In genomic region chr20:309306-309840, GRCh38 we compare ENCODE assay signal across 8 cellular contexts. TPM values are rescaled to one million over a fixed set of nuclear protein-coding genes. Genes with fewer than 3 reads are reported as not detected.
DNase-seq lines count a peak whose midpoint lies in the region; ATAC-seq, FAIRE-seq and TF ChIP-seq lines count a peak whose summit lies in the region.

No MANE protein-coding gene starts in this region.

- in situ Hi-C loops in GM12878 (cut with MboI) = no loop called here

- no peaks in the 10 kb centered on the region for H3K36me3 ChIP-seq in GM12878 (ENCODE audit: control insufficient read depth in 2 of 2, insufficient read depth in 2 of 2, low read length in 1 of 2)
- no peaks in the 10 kb centered on the region for H3K36me3 ChIP-seq in mesenchymal stem cell (ENCODE audit: control insufficient read depth in 1 of 2, insufficient read depth in 2 of 2, low read depth in 1 of 2, low read length in 2 of 2)
- H3K36me3 ChIP-seq in aorta (ENCODE audit: control insufficient read depth in 1 of 2, insufficient read depth in 2 of 2, low read length in 1 of 2) = no peaks in the 10 kb centered on the region

- H2BK120ac ChIP-seq in mesenchymal stem cell (ENCODE audit: low read depth, low read length) = peak overlapping the region; percentile 89

- H3K79me2 ChIP-seq in GM12878 (ENCODE audit: control insufficient read depth, insufficient read depth, low read length) = no peaks in the 10 kb centered on the region

- H4K8ac ChIP-seq in mesenchymal stem cell (ENCODE audit: low read length) = peak overlapping the region; percentile 81

- no peaks in the 10 kb centered on the region for H3K36me3 Mint-ChIP-seq in natural killer cell
- H3K36me3 Mint-ChIP-seq in natural killer cell treated with Interleukin-12 subunit alpha and Interleukin-12 subunit beta and Interleukin-15 and Interleukin-18, amount 100 ng/mL, for 72 hours = no peaks in the 10 kb centered on the region

- no peaks in the 10 kb centered on the region for H4K20me1 ChIP-seq in GM12878 (ENCODE audit: control insufficient read depth, insufficient read depth)

- FAIRE-seq in GM12878 (lab: Jason Lieb, UNC) = no peak

- peak overlapping the region; percentile 90 for H4K91ac ChIP-seq in mesenchymal stem cell (ENCODE audit: low read length)

- H3K14ac ChIP-seq in mesenchymal stem cell (ENCODE audit: low read length in 2 of 2) = peak overlapping the region; percentile 39 to 55

- no peaks in the 10 kb centered on the region for H3K9me3 Mint-ChIP-seq in natural killer cell
- H3K9me3 Mint-ChIP-seq in natural killer cell treated with Interleukin-12 subunit alpha and Interleukin-12 subunit beta and Interleukin-15 and Interleukin-18, amount 100 ng/mL, for 72 hours = no peaks in the 10 kb centered on the region

- TF ChIP-seq EP300 in GM12878 (IDR thresholded peaks at IDR 0.05; ENCODE audit: borderline replicate concordance in 1 of 2, control insufficient read depth in 1 of 2, low read depth in 2 of 2, low read length in 2 of 2) = no peak

- no TSS peak for BruUV-seq in GM12878 (replicated peaks; lab: Mats Ljungman, UMichigan)

- TF ChIP-seq CTCF in natural killer cell (IDR thresholded peaks at IDR 0.05) (no peak), GM12878 (IDR thresholded peaks at IDR 0.05 in 2 of 3, conservative IDR thresholded peaks at IDR 0.05 in 1 of 3; ENCODE audit: control insufficient read depth in 2 of 3, extremely low read depth in 1 of 3, insufficient read depth in 1 of 3, low read depth in 3 of 3, low read length in 3 of 3) (0 out of 6 replicates have a peak, but pooled peaks of 1 of the 3 experiments have one; percentile 3)

- H2BK12ac ChIP-seq in mesenchymal stem cell (ENCODE audit: low read length in 2 of 2) = peak overlapping the region; percentile 51 to 90

- no peak overlapping the region for H2BK5ac ChIP-seq in mesenchymal stem cell (ENCODE audit: low read depth, low read length, poor library complexity, severe bottlenecking)

- TF ChIP-seq POLR2A in GM12878 (IDR thresholded peaks at IDR 0.05; ENCODE audit: low read depth, low read length) = no peak

- peaks cover 16 to 20% of the 10 kb centered on the region in 2 donors for H3K4me1 Mint-ChIP-seq in natural killer cell
- H3K4me1 Mint-ChIP-seq in natural killer cell treated with Interleukin-12 subunit alpha and Interleukin-12 subunit beta and Interleukin-15 and Interleukin-18, amount 100 ng/mL, for 72 hours (ENCODE audit: low read depth in 2 of 2) = peaks cover 12 to 15% of the 10 kb centered on the region in 2 donors

- SMC1A ChIA-PET in GM12878 (lab: Charles Lee; ENCODE audit: uncharacterized antibody, unreplicated experiment) = interaction anchor here (1.0 to 1.6 kb wide), 4 partner anchors 10 to 21 kb away, joined by 3 to 6 read pairs (median 5); no protein-coding TSS in a partner anchor

- CTCF ChIA-PET in GM12878 (lab: Yijun Ruan, JAX) = interaction anchor here (0.6 to 2.3 kb wide), 6 partner anchors 9 to 235 kb away, joined by 3 to 12 read pairs (median 4); partner anchors contain the start of gene CSNK2A1

- intact Hi-C loops in natural killer cell (cut with micrococcal nuclease) (no loop called here), GM12878 (cut with micrococcal nuclease; ENCODE audit: unreplicated experiment) (no loop called here), aorta (cut with DNase I) (no loop called here)

- H3K4me3 ChIP-seq in GM12878 = no peak overlapping the region
- peak overlapping the region; percentile 47 to 78 for H3K4me3 ChIP-seq in mesenchymal stem cell (ENCODE audit: insufficient read depth in 1 of 2, low read depth in 1 of 2, low read length in 2 of 2)
- no peak overlapping the region for H3K4me3 ChIP-seq in aorta (ENCODE audit: low read length in 2 of 2)

- peak overlapping the region; percentile 48 to 96 for H3K4ac ChIP-seq in mesenchymal stem cell (ENCODE audit: low read depth in 1 of 2, low read length in 2 of 2)

- H3K4me2 ChIP-seq in GM12878 (ENCODE audit: control insufficient read depth, insufficient read depth) (no peak overlapping the region), mesenchymal stem cell (ENCODE audit: low read length, poor library complexity, severe bottlenecking) (peak overlapping the region; percentile 89)

- H3K27ac Mint-ChIP-seq in natural killer cell = peak overlapping the region in 1 of 2 donors; percentile 90
- no peak overlapping the region for H3K27ac Mint-ChIP-seq in natural killer cell treated with Interleukin-12 subunit alpha and Interleukin-12 subunit beta and Interleukin-15 and Interleukin-18, amount 100 ng/mL, for 72 hours

- RAD21 ChIA-PET in GM12878 (lab: Charles Lee; ENCODE audit: unreplicated experiment) = interaction anchor here (2.5 to 2.7 kb wide), 2 partner anchors 11 to 43 kb away, joined by 10 to 12 read pairs; partner anchors contain the start of gene ZCCHC3

- peak overlapping the region; percentile 42 for H3K4me3 Mint-ChIP-seq in natural killer cell
- no peak overlapping the region for H3K4me3 Mint-ChIP-seq in natural killer cell treated with Interleukin-12 subunit alpha and Interleukin-12 subunit beta and Interleukin-15 and Interleukin-18, amount 100 ng/mL, for 72 hours

- no peak overlapping the region for H2AK5ac ChIP-seq in mesenchymal stem cell (ENCODE audit: low read length, severe bottlenecking)

- H3K27ac ChIP-seq in GM12878 (ENCODE audit: control insufficient read depth, insufficient read depth) (no peak overlapping the region), mesenchymal stem cell (ENCODE audit: low read length, poor library complexity, severe bottlenecking) (peak overlapping the region; percentile 91), aorta (ENCODE audit: low read depth in 1 of 2, low read length in 2 of 2) (peak overlapping the region in 1 of 2 donors; percentile 73)

- H3K4me1 ChIP-seq in GM12878 (ENCODE audit: control insufficient read depth, insufficient read depth, low read length) (peaks cover 4% of the 10 kb centered on the region; the same call in 1 of the 2 replicates), mesenchymal stem cell (ENCODE audit: control insufficient read depth, insufficient read depth, low read depth, low read length) (peaks cover 5% of the 10 kb centered on the region), aorta (ENCODE audit: control insufficient read depth in 1 of 2, insufficient read depth in 2 of 2, low read length in 2 of 2) (no peaks in the 10 kb centered on the region)

- H3K27me3 Mint-ChIP-seq in natural killer cell (ENCODE audit: low read depth in 2 of 2) = peaks cover 0 to 2% of the 10 kb centered on the region in 2 donors
- H3K27me3 Mint-ChIP-seq in natural killer cell treated with Interleukin-12 subunit alpha and Interleukin-12 subunit beta and Interleukin-15 and Interleukin-18, amount 100 ng/mL, for 72 hours = peaks cover 0 to 3% of the 10 kb centered on the region in 2 donors

- H3K18ac ChIP-seq in mesenchymal stem cell (ENCODE audit: low read depth in 1 of 2, low read length in 2 of 2) = peak overlapping the region; percentile 86 to 92

- H3K27me3 ChIP-seq in GM12878 (replicated peaks in 1 of 2; ENCODE audit: control insufficient read depth in 2 of 2, insufficient read depth in 2 of 2, low read length in 1 of 2) (no peaks in the 10 kb centered on the region), mesenchymal stem cell (ENCODE audit: control insufficient read depth in 1 of 2, insufficient read depth in 1 of 2, low read length in 2 of 2) (no peaks in the 10 kb centered on the region), aorta (ENCODE audit: control insufficient read depth in 1 of 2, insufficient read depth in 2 of 2, low read length in 1 of 2) (no peaks in the 10 kb centered on the region)

- H2AFZ ChIP-seq in GM12878 (ENCODE audit: control insufficient read depth, low read depth, low read length) = peak overlapping the region; percentile 88
- peak overlapping the region; percentile 43 for H2AFZ ChIP-seq in mesenchymal stem cell (ENCODE audit: low read depth, low read length)

- no peak for ATAC-seq in natural killer cell
- no peak for ATAC-seq in natural killer cell treated with Interleukin-12 subunit alpha and Interleukin-12 subunit beta and Interleukin-15 and Interleukin-18, amount 100 ng/mL, for 72 hours
- no peak for ATAC-seq in GM12878
- ATAC-seq in aorta (ENCODE audit: low FRiP score) = peak; percentile 31
- ATAC-seq in HG02885 (IDR thresholded peaks at IDR 0.05; ENCODE audit: poor library complexity, unreplicated experiment) = no peak

- 44% methylated on average over 6 of the region's 6 CpGs for WGBS in GM12878 (ENCODE audit: insufficient coverage, insufficient replicate concordance, low lambda C conversion rate, missing lambda C conversion rate)
- 0% methylated on average over 6 of the region's 6 CpGs for WGBS in mesenchymal stem cell
- WGBS in aorta, 2 donors = 1 to 4% methylated on average over 6 of the region's 6 CpGs

- H3K23ac ChIP-seq in mesenchymal stem cell (ENCODE audit: low read length in 2 of 2) = peak overlapping the region in 1 of 2 experiments; percentile 95

- no peaks in the 10 kb centered on the region for H3K79me1 ChIP-seq in mesenchymal stem cell (replicated peaks; ENCODE audit: low read length, poor library complexity, severe bottlenecking)

- no peaks in the 10 kb centered on the region for H3K9me3 ChIP-seq in GM12878 (replicated peaks; ENCODE audit: control insufficient read depth, insufficient read depth, low read length)
- no peaks in the 10 kb centered on the region for H3K9me3 ChIP-seq in mesenchymal stem cell (ENCODE audit: control insufficient read depth, low read length)
- H3K9me3 ChIP-seq in aorta (ENCODE audit: control insufficient read depth, low read length) = no peaks in the 10 kb centered on the region

- H3K9ac ChIP-seq in GM12878 (ENCODE audit: control insufficient read depth, insufficient read depth, low read length) = no peak overlapping the region
- H3K9ac ChIP-seq in mesenchymal stem cell (ENCODE audit: low read length) = peak overlapping the region; percentile 96

- TF ChIP-seq RAD21 in GM12878 (IDR thresholded peaks at IDR 0.05; ENCODE audit: insufficient read depth, low read depth, low read length) = no peak

- H2BK15ac ChIP-seq in mesenchymal stem cell (ENCODE audit: low read depth, poor library complexity, severe bottlenecking) = peak overlapping the region; percentile 12

- POLR2A ChIA-PET in GM12878 (lab: Charles Lee) = interaction anchor here (0.7 to 2.5 kb wide), 2 partner anchors 15 to 57 kb away, joined by 3 to 11 read pairs; partner anchors contain the start of gene SOX12

- DNase-seq in natural killer cell = no peak
- DNase-seq in natural killer cell treated with Interleukin-12 subunit alpha and Interleukin-12 subunit beta and Interleukin-15 and Interleukin-18, amount 100 ng/mL, for 72 hours (ENCODE audit: low spot score) = no peak
- DNase-seq in GM12878 (ENCODE audit: low read depth, low spot score) = no peak
- no peak for DNase-seq in mesenchymal stem cell
- no peak for DNase-seq in aorta
- no peak for DNase-seq in central memory CD4-positive, alpha-beta T cell
- no peak for DNase-seq in D341Med (ENCODE audit: low spot score)

RNA-seq across cellular contexts. Expression of gene ZCCHC3, which starts 12.0 kb away (rescaled TPM):
- total RNA-seq in natural killer cell (10 to 100 TPM; 19.2 to 24.0 (median 20.6) TPM), GM12878 (2014; rRNA removed) (36.1 TPM in 2 replicates), GM12878 (2014; rRNA removed; fragmentation: Illumina TruSeq; extraction: Trizol) (13.8 and 15.3 TPM in 2 replicates), GM12878 (2021) (31.9 and 32.8 TPM in 2 replicates), aorta (10 to 100 TPM; 12.9 to 13.7 TPM)
- total RNA-seq in natural killer cell treated with Interleukin-12 subunit alpha and Interleukin-12 subunit beta and Interleukin-15 and Interleukin-18, amount 100 ng/mL, for 72 hours = 10 to 100 TPM; 18.7 to 20.6 TPM
- total RNA-seq in GM12878 (2013; cell fraction: nucleolus; rRNA removed) = 6.2 and 7.2 TPM in 2 replicates
- polyA plus RNA-seq in GM12878 (2011; ENCODE audit: low read depth) = 9.0 TPM
- polyA plus RNA-seq in GM12878 (2011; rRNA removed) (31.3 and 33.1 TPM in 2 replicates), GM12878 (2014; fragmentation: Illumina TruSeq; extraction: Trizol) (20.2 and 21.9 TPM in 2 replicates), GM12878 (2014; fragmentation: Nextera tagmentation; extraction: Ambion mirVana) (10 to 100 TPM in 1 of 2 experiments, 1 to 10 TPM in 1; 5.3 to 10.8 TPM), GM12878 (2014; rRNA removed) (32.1 and 33.5 TPM in 2 replicates), GM12878 (2016; fragmentation: Nextera tagmentation; extraction: Ambion mirVana) (10 to 100 TPM in 1 of 2 experiments, 1 to 10 TPM in 1; 7.7 to 14.1 TPM), aorta (1 to 10 TPM; 7.7 to 9.3 TPM)
- 26.4 and 31.8 TPM in 2 replicates for polyA plus RNA-seq in GM12878 (2011; cell fraction: cytosol; rRNA removed)
- polyA plus RNA-seq in GM12878 (2011; cell fraction: nucleus; rRNA removed) = 25.3 and 26.7 TPM in 2 replicates
- 16.8 and 18.4 TPM in 2 replicates for polyA plus RNA-seq in GM12878 (2012)
- 13.9 and 21.8 TPM in 2 replicates for polyA minus RNA-seq in GM12878 (2011; rRNA and poly(A)+ RNA removed)
- polyA minus RNA-seq in GM12878 (2011; cell fraction: cytosol; rRNA and poly(A)+ RNA removed) = 12.0 and 12.3 TPM in 2 replicates
- 9.3 and 13.9 TPM in 2 replicates for polyA minus RNA-seq in GM12878 (2011; cell fraction: nucleus; rRNA and poly(A)+ RNA removed)
- 21.9 TPM for polyA plus RNA-seq in mesenchymal stem cell (2013, experiment 1 of 2)
- polyA plus RNA-seq in mesenchymal stem cell (2013, experiment 2 of 2) = 21.3 TPM

RNA-seq across cellular contexts. Expression of gene SOX12, which starts 16.0 kb away (rescaled TPM):
- total RNA-seq in natural killer cell = 1 to 10 TPM; 2.3 to 4.6 (median 2.9) TPM
- total RNA-seq in natural killer cell treated with Interleukin-12 subunit alpha and Interleukin-12 subunit beta and Interleukin-15 and Interleukin-18, amount 100 ng/mL, for 72 hours = 1 to 10 TPM in 1 of 2 donors, under 1 TPM in 1; 0.36 to 1.5 TPM
- total RNA-seq in GM12878 (2013; cell fraction: nucleolus; rRNA removed) = 4.6 and 5.9 TPM in 2 replicates
- total RNA-seq in GM12878 (2014; rRNA removed) = 2.8 and 3.3 TPM in 2 replicates
- total RNA-seq in GM12878 (2014; rRNA removed; fragmentation: Illumina TruSeq; extraction: Trizol) = 0.92 and 1.1 TPM in 2 replicates
- 17.9 TPM in 2 replicates for total RNA-seq in GM12878 (2021)
- 1.5 TPM for polyA plus RNA-seq in GM12878 (2011; ENCODE audit: low read depth)
- 1.1 and 1.7 TPM in 2 replicates for polyA plus RNA-seq in GM12878 (2011; rRNA removed)
- 1.9 and 2.3 TPM in 2 replicates for polyA plus RNA-seq in GM12878 (2011; cell fraction: cytosol; rRNA removed)
- 6.6 and 7.6 TPM in 2 replicates for polyA plus RNA-seq in GM12878 (2011; cell fraction: nucleus; rRNA removed)
- 5.9 and 6.2 TPM in 2 replicates for polyA plus RNA-seq in GM12878 (2012)
- polyA plus RNA-seq in GM12878 (2014; fragmentation: Illumina TruSeq; extraction: Trizol) = 1.5 and 3.2 TPM in 2 replicates
- polyA plus RNA-seq in GM12878 (2014; fragmentation: Nextera tagmentation; extraction: Ambion mirVana) = under 1 TPM; 0.50 to 0.71 TPM
- 5.0 and 7.5 TPM in 2 replicates for polyA plus RNA-seq in GM12878 (2014; rRNA removed)
- polyA plus RNA-seq in GM12878 (2016; fragmentation: Nextera tagmentation; extraction: Ambion mirVana) = 1 to 10 TPM in 1 of 2 experiments, under 1 TPM in 1; 0.88 to 1.0 TPM
- 0.95 and 1.9 TPM in 2 replicates for polyA minus RNA-seq in GM12878 (2011; rRNA and poly(A)+ RNA removed)
- polyA minus RNA-seq in GM12878 (2011; cell fraction: cytosol; rRNA and poly(A)+ RNA removed) = 2.4 and 2.6 TPM in 2 replicates
- 1.9 and 3.3 TPM in 2 replicates for polyA minus RNA-seq in GM12878 (2011; cell fraction: nucleus; rRNA and poly(A)+ RNA removed)
- polyA plus RNA-seq in mesenchymal stem cell (2013, experiment 1 of 2) = 30.8 TPM
- 29.9 TPM for polyA plus RNA-seq in mesenchymal stem cell (2013, experiment 2 of 2)
- 10 to 100 TPM in 1 of 2 donors, 1 to 10 TPM in 1; 6.1 to 12.5 TPM for total RNA-seq in aorta
- polyA plus RNA-seq in aorta = 1 to 10 TPM; 1.5 to 4.2 TPM

RNA-seq across cellular contexts. Expression of gene C20orf96, which starts 18.8 kb away (rescaled TPM):
- total RNA-seq in natural killer cell (1 to 10 TPM; 3.8 to 4.3 (median 4.1) TPM), GM12878 (2014; rRNA removed) (1.0 and 1.4 TPM in 2 replicates), GM12878 (2014; rRNA removed; fragmentation: Illumina TruSeq; extraction: Trizol) (1.4 and 1.8 TPM in 2 replicates), GM12878 (2021) (7.4 and 8.4 TPM in 2 replicates), aorta (10 to 100 TPM in 1 of 2 donors, 1 to 10 TPM in 1; 4.6 to 11.1 TPM)
- 1 to 10 TPM; 2.0 to 6.2 TPM for total RNA-seq in natural killer cell treated with Interleukin-12 subunit alpha and Interleukin-12 subunit beta and Interleukin-15 and Interleukin-18, amount 100 ng/mL, for 72 hours
- 6.7 and 9.2 TPM in 2 replicates for total RNA-seq in GM12878 (2013; cell fraction: nucleolus; rRNA removed)
- polyA plus RNA-seq in GM12878 (2011; ENCODE audit: low read depth) = 4.5 TPM
- polyA plus RNA-seq in GM12878 (2011; rRNA removed) (3.2 and 4.3 TPM in 2 replicates), GM12878 (2014; fragmentation: Illumina TruSeq; extraction: Trizol) (5.5 and 8.0 TPM in 2 replicates), GM12878 (2014; fragmentation: Nextera tagmentation; extraction: Ambion mirVana) (1 to 10 TPM; 2.3 to 2.4 TPM), GM12878 (2014; rRNA removed) (8.6 and 9.0 TPM in 2 replicates), GM12878 (2016; fragmentation: Nextera tagmentation; extraction: Ambion mirVana) (1 to 10 TPM; 7.5 to 7.9 TPM), aorta (1 to 10 TPM; 5.3 to 5.6 TPM)
- 2.7 and 3.7 TPM in 2 replicates for polyA plus RNA-seq in GM12878 (2011; cell fraction: cytosol; rRNA removed)
- polyA plus RNA-seq in GM12878 (2011; cell fraction: nucleus; rRNA removed) = 4.7 and 6.5 TPM in 2 replicates
- polyA plus RNA-seq in GM12878 (2012) = 5.0 and 6.3 TPM in 2 replicates
- 1.7 and 1.8 TPM in 2 replicates for polyA minus RNA-seq in GM12878 (2011; rRNA and poly(A)+ RNA removed)
- polyA minus RNA-seq in GM12878 (2011; cell fraction: cytosol; rRNA and poly(A)+ RNA removed) = 1.2 TPM in 1 of 2 replicates, not detected in the other
- 1.5 and 1.7 TPM in 2 replicates for polyA minus RNA-seq in GM12878 (2011; cell fraction: nucleus; rRNA and poly(A)+ RNA removed)
- 15.2 TPM for polyA plus RNA-seq in mesenchymal stem cell (2013, experiment 1 of 2)
- polyA plus RNA-seq in mesenchymal stem cell (2013, experiment 2 of 2) = 14.8 TPM

RNA-seq across cellular contexts. Expression of gene NRSN2, which starts 37.5 kb away (rescaled TPM):
- 1 to 10 TPM; 6.6 to 9.3 (median 8.4) TPM for total RNA-seq in natural killer cell
- 1 to 10 TPM; 3.6 to 5.5 TPM for total RNA-seq in natural killer cell treated with Interleukin-12 subunit alpha and Interleukin-12 subunit beta and Interleukin-15 and Interleukin-18, amount 100 ng/mL, for 72 hours
- 6.5 and 14.6 TPM in 2 replicates for total RNA-seq in GM12878 (2013; cell fraction: nucleolus; rRNA removed)
- 9.1 and 10.5 TPM in 2 replicates for total RNA-seq in GM12878 (2014; rRNA removed)
- 6.9 and 8.9 TPM in 2 replicates for total RNA-seq in GM12878 (2014; rRNA removed; fragmentation: Illumina TruSeq; extraction: Trizol)
- 21.9 and 24.7 TPM in 2 replicates for total RNA-seq in GM12878 (2021)
- polyA plus RNA-seq in GM12878 (2011; ENCODE audit: low read depth) = 8.1 TPM
- polyA plus RNA-seq in GM12878 (2011; rRNA removed) = 3.7 and 8.0 TPM in 2 replicates
- 23.6 and 25.3 TPM in 2 replicates for polyA plus RNA-seq in GM12878 (2011; cell fraction: cytosol; rRNA removed)
- 11.4 and 15.6 TPM in 2 replicates for polyA plus RNA-seq in GM12878 (2011; cell fraction: nucleus; rRNA removed)
- polyA plus RNA-seq in GM12878 (2012) = 14.9 and 15.2 TPM in 2 replicates
- 14.6 and 16.9 TPM in 2 replicates for polyA plus RNA-seq in GM12878 (2014; fragmentation: Illumina TruSeq; extraction: Trizol)
- polyA plus RNA-seq in GM12878 (2014; fragmentation: Nextera tagmentation; extraction: Ambion mirVana) = 1 to 10 TPM; 6.2 to 7.6 TPM
- polyA plus RNA-seq in GM12878 (2014; rRNA removed) = 18.9 and 24.3 TPM in 2 replicates
- polyA plus RNA-seq in GM12878 (2016; fragmentation: Nextera tagmentation; extraction: Ambion mirVana) = 10 to 100 TPM; 26.4 to 32.4 TPM
- polyA minus RNA-seq in GM12878 (2011; rRNA and poly(A)+ RNA removed) = 4.2 and 10.8 TPM in 2 replicates
- polyA minus RNA-seq in GM12878 (2011; cell fraction: cytosol; rRNA and poly(A)+ RNA removed) = 5.3 and 7.7 TPM in 2 replicates
- 1.5 and 3.3 TPM in 2 replicates for polyA minus RNA-seq in GM12878 (2011; cell fraction: nucleus; rRNA and poly(A)+ RNA removed)
- 63.0 TPM for polyA plus RNA-seq in mesenchymal stem cell (2013, experiment 1 of 2)
- 60.9 TPM for polyA plus RNA-seq in mesenchymal stem cell (2013, experiment 2 of 2)
- total RNA-seq in aorta = 10 to 100 TPM; 31.0 to 38.0 TPM
- polyA plus RNA-seq in aorta = 10 to 100 TPM; 12.0 to 40.6 TPM

RNA-seq across cellular contexts. Expression of gene DEFB132, which starts 51.8 kb away (rescaled TPM):
- not detected for total RNA-seq in natural killer cell
- not detected for total RNA-seq in natural killer cell treated with Interleukin-12 subunit alpha and Interleukin-12 subunit beta and Interleukin-15 and Interleukin-18, amount 100 ng/mL, for 72 hours
- total RNA-seq in GM12878 (2013; cell fraction: nucleolus; rRNA removed) = not detected in 2 replicates
- not detected in 2 replicates for total RNA-seq in GM12878 (2014; rRNA removed)
- total RNA-seq in GM12878 (2014; rRNA removed; fragmentation: Illumina TruSeq; extraction: Trizol) = not detected in 2 replicates
- not detected in 2 replicates for total RNA-seq in GM12878 (2021)
- not detected for polyA plus RNA-seq in GM12878 (2011; ENCODE audit: low read depth)
- polyA plus RNA-seq in GM12878 (2011; rRNA removed) = not detected in 2 replicates
- not detected in 2 replicates for polyA plus RNA-seq in GM12878 (2011; cell fraction: cytosol; rRNA removed)
- polyA plus RNA-seq in GM12878 (2011; cell fraction: nucleus; rRNA removed) = not detected in 2 replicates
- not detected in 2 replicates for polyA plus RNA-seq in GM12878 (2012)
- not detected in 2 replicates for polyA plus RNA-seq in GM12878 (2014; fragmentation: Illumina TruSeq; extraction: Trizol)
- polyA plus RNA-seq in GM12878 (2014; fragmentation: Nextera tagmentation; extraction: Ambion mirVana) = not detected
- not detected in 2 replicates for polyA plus RNA-seq in GM12878 (2014; rRNA removed)
- not detected for polyA plus RNA-seq in GM12878 (2016; fragmentation: Nextera tagmentation; extraction: Ambion mirVana)
- not detected in 2 replicates for polyA minus RNA-seq in GM12878 (2011; rRNA and poly(A)+ RNA removed)
- polyA minus RNA-seq in GM12878 (2011; cell fraction: cytosol; rRNA and poly(A)+ RNA removed) = not detected in 2 replicates
- not detected in 2 replicates for polyA minus RNA-seq in GM12878 (2011; cell fraction: nucleus; rRNA and poly(A)+ RNA removed)
- polyA plus RNA-seq in mesenchymal stem cell (2013, experiment 1 of 2) = not detected
- polyA plus RNA-seq in mesenchymal stem cell (2013, experiment 2 of 2) = not detected
- total RNA-seq in aorta = not detected
- polyA plus RNA-seq in aorta = not detected

Comparison
In these comparisons a context has a peak if more than half of its experiments do, and no peak if none do; other contexts are left out.
1. H3K4me3 ChIP-seq: peak in mesenchymal stem cell (2 of 2); none in GM12878 (single experiment) and aorta (0 of 2).